Comparison of ENCODE assay signal across 8 cellular contexts in genomic region chr10:58967551-58968418, GRCh38.
A peak's percentile ranks its signal among the peaks of the same experiment; 100 is the strongest.
DNase-seq lines count a peak whose midpoint lies in the region; ATAC-seq and TF ChIP-seq lines count a peak whose summit lies in the region.

No MANE protein-coding gene starts in this region.

- H3K36me3 ChIP-seq in left lung (no peaks in the 10 kb centered on the region), colonic mucosa (no peaks in the 10 kb centered on the region), vagina (no peaks in the 10 kb centered on the region)

- TF ChIP-seq CTCF in left lung (IDR thresholded peaks at IDR 0.05) = no peak
- TF ChIP-seq CTCF in colonic mucosa (IDR thresholded peaks at IDR 0.05) = no peak
- no peak for TF ChIP-seq CTCF in vagina (IDR thresholded peaks at IDR 0.05)

- in situ Hi-C loops in Caki2 (cut with HindIII; ENCODE audit: low pct_unique_long_range_greater_than_20kb, low sequenced_read_pairs) = no loop called here

- H3K4me1 ChIP-seq in left lung = no peaks in the 10 kb centered on the region
- H3K4me1 ChIP-seq in colonic mucosa = no peaks in the 10 kb centered on the region
- H3K4me1 ChIP-seq in vagina = no peaks in the 10 kb centered on the region

- no peaks in the 10 kb centered on the region for H3K9me3 ChIP-seq in left lung
- no peaks in the 10 kb centered on the region for H3K9me3 ChIP-seq in colonic mucosa
- no peaks in the 10 kb centered on the region for H3K9me3 ChIP-seq in vagina

- H3K4me3 ChIP-seq in left lung (no peak overlapping the region), colonic mucosa (no peak overlapping the region), vagina (no peak overlapping the region)

- ATAC-seq in HG03025 (IDR thresholded peaks at IDR 0.05; ENCODE audit: low FRiP score, unreplicated experiment) = peak; percentile 60
- peak; percentile 88 for ATAC-seq in left lung

- DNase-seq in Caki2 (ENCODE audit: low read depth) (peak; percentile 84), SW480 (ENCODE audit: low spot score) (peak; percentile 90), left lung (peak; percentile 34 to 75), colonic mucosa (no peak), ureter (ENCODE audit: low spot score) (no peak), T-helper 2 cell (no peak), vagina (ENCODE audit: extremely low spot score in 2 of 2) (no peak)

- H3K27ac ChIP-seq in left lung = no peak overlapping the region
- H3K27ac ChIP-seq in colonic mucosa = no peak overlapping the region
- H3K27ac ChIP-seq in vagina = no peak overlapping the region

- intact Hi-C loops in left lung (cut with DNase I) (no loop called here), colonic mucosa (cut with DNase I) (no loop called here), vagina (cut with DNase I) (no loop called here)

- H3K27me3 ChIP-seq in left lung (peaks cover 0 to 8% of the 10 kb centered on the region in 2 donors), colonic mucosa (no peaks in the 10 kb centered on the region), vagina (no peaks in the 10 kb centered on the region)

- H3K9ac ChIP-seq in colonic mucosa (ENCODE audit: low read depth in 2 of 2, low read length in 2 of 2) = no peak overlapping the region

- no peak for TF ChIP-seq POLR2A in vagina (IDR thresholded peaks at IDR 0.05)

Comparison
In these comparisons a context has a peak if more than half of its experiments do, and no peak if none do; other contexts are left out.
1. DNase-seq: peak in Caki2 (single experiment), SW480 (single experiment) and left lung (2 of 2); none in colonic mucosa (single experiment), ureter (single experiment), T-helper 2 cell (0 of 5) and vagina (0 of 2).